ENCODE assay signal across 9 cellular contexts in genomic region chr15:41928637-41929620, GRCh38. TPM values are rescaled to one million over a fixed set of nuclear protein-coding genes. Genes with fewer than 3 reads are reported as not detected.
DNase-seq lines count a peak whose midpoint lies in the region; ATAC-seq, FAIRE-seq and TF ChIP-seq lines count a peak whose summit lies in the region.
"Had no signal": no experiment of that assay in that cellular context is flagged by ENCODE, and none has a peak within 500 bp of the region (broad histone marks: within the 10 kb centered on the region; RNA-seq: fewer than 3 reads in every experiment).

No MANE protein-coding gene starts in this region.

- TF ChIP-seq CTCF in liver (IDR thresholded peaks at IDR 0.05; ENCODE audit: low read depth, low read length, missing input control) (no peak), HepG2 (CRISPR knock-in tag; IDR thresholded peaks at IDR 0.05) (no peak), ascending aorta (IDR thresholded peaks at IDR 0.05) (no peak), endothelial cell (IDR thresholded peaks at IDR 0.05; ENCODE audit: unreplicated experiment) (no peak)

- in situ Hi-C loops in HepG2 (cut with HindIII; ENCODE audit: extremely low pct_ligation_motif_present, low pct_unique_long_range_greater_than_20kb) = no loop called here

- peaks cover 8% of the 10 kb centered on the region; the same call in 1 of the 2 replicates for H4K20me1 ChIP-seq in HepG2 (ENCODE audit: insufficient read depth, low read length)

- H3K4me2 ChIP-seq in HepG2 (ENCODE audit: low read depth, low read length) = no peak overlapping the region

- FAIRE-seq in HepG2 (lab: Jason Lieb, UNC) = no peak

- TF ChIP-seq EP300 in HepG2 (IDR thresholded peaks at IDR 0.05; ENCODE audit: low read depth in 2 of 2, low read length in 2 of 2) = no peak
- no peak for TF ChIP-seq EP300 in HepG2 (CRISPR knock-in tag; IDR thresholded peaks at IDR 0.05; ENCODE audit: borderline replicate concordance)

- H3K27ac Mint-ChIP-seq in endothelial cell (ENCODE audit: unreplicated experiment) = no peak overlapping the region

- CTCF ChIA-PET in HepG2 (lab: Yijun Ruan, JAX; ENCODE audit: low intra/inter-chr PET ratio, low total read pairs) = no interaction called here

- no peaks in the 10 kb centered on the region for H3K79me2 ChIP-seq in HepG2 (ENCODE audit: insufficient read depth, low read length)

- H3K27me3 ChIP-seq in liver (ENCODE audit: control insufficient read depth in 4 of 4, insufficient read depth in 4 of 4, low read length in 3 of 4) = no peaks in the 10 kb centered on the region
- H3K27me3 ChIP-seq in HepG2 (ENCODE audit: control insufficient read depth in 1 of 2, insufficient read depth in 2 of 2, low read length in 2 of 2) = no peaks in the 10 kb centered on the region
- H3K27me3 ChIP-seq in ascending aorta = no peaks in the 10 kb centered on the region

- TF ChIP-seq RAD21 in liver (IDR thresholded peaks at IDR 0.05) (no peak), HepG2 (CRISPR knock-in tag; IDR thresholded peaks at IDR 0.05) (no peak)

- no peak for ATAC-seq in HepG2
- ATAC-seq in HG02970 (IDR thresholded peaks at IDR 0.05; ENCODE audit: low FRiP score, unreplicated experiment) = peak; percentile 66

- H3K27me3 Mint-ChIP-seq in endothelial cell (ENCODE audit: unreplicated experiment) = peaks cover 15% of the 10 kb centered on the region

- peaks cover 33% of the 10 kb centered on the region for H3K36me3 Mint-ChIP-seq in endothelial cell (ENCODE audit: low read depth, unreplicated experiment)

- POLR2A ChIA-PET in HepG2 (lab: Yijun Ruan, JAX) = interaction anchor here (1.3 kb wide), 1 partner anchor 44 kb away, joined by 5 read pairs; the partner anchor contains the start of gene EHD4

- H3K4me1 Mint-ChIP-seq in endothelial cell (ENCODE audit: unreplicated experiment) = peaks cover 65% of the 10 kb centered on the region

- no peak overlapping the region for H3K4me3 ChIP-seq in liver (ENCODE audit: low read depth in 1 of 3, low read length in 3 of 3)
- no peak overlapping the region for H3K4me3 ChIP-seq in HepG2 (replicated peaks in 1 of 3; ENCODE audit: insufficient read depth in 1 of 3, low read depth in 2 of 3, low read length in 3 of 3)
- H3K4me3 ChIP-seq in ascending aorta = no peak overlapping the region

- no peak overlapping the region for H3K4me3 Mint-ChIP-seq in endothelial cell (ENCODE audit: unreplicated experiment)
- H3K4me3 Mint-ChIP-seq: nephron had no signal

- no peak overlapping the region for H3K9ac ChIP-seq in liver (ENCODE audit: low read depth in 1 of 2, low read length in 2 of 2)
- no peak overlapping the region for H3K9ac ChIP-seq in HepG2 (ENCODE audit: insufficient read depth, low read depth, low read length)

- peak overlapping the region; percentile 1 to 49 for H3K27ac ChIP-seq in liver (ENCODE audit: low read depth in 1 of 2, low read length in 2 of 2)
- no peak overlapping the region for H3K27ac ChIP-seq in HepG2 (ENCODE audit: extremely low read length, insufficient read depth, low read length)
- peak overlapping the region; percentile 68 to 80 for H3K27ac ChIP-seq in ascending aorta

- H2AFZ ChIP-seq in HepG2 (ENCODE audit: low read length) = no peak overlapping the region

- peaks cover 7 to 48% (median 44%) of the 10 kb centered on the region in 4 donors for H3K4me1 ChIP-seq in liver (ENCODE audit: control insufficient read depth in 4 of 4, insufficient read depth in 4 of 4, low read length in 3 of 4)
- peaks cover 47% of the 10 kb centered on the region for H3K4me1 ChIP-seq in HepG2 (ENCODE audit: insufficient read depth, low read length)
- peaks cover 30 to 70% of the 10 kb centered on the region in 2 donors for H3K4me1 ChIP-seq in ascending aorta

- TF ChIP-seq POLR2A in HepG2 (IDR thresholded peaks at IDR 0.05; ENCODE audit: insufficient read depth in 1 of 2, low read depth in 2 of 2, low read length in 2 of 2) = no peak

- intact Hi-C loops in HepG2 (cut with micrococcal nuclease; ENCODE audit: unreplicated experiment) = loop anchor here (5.0 kb wide), 1 partner anchor 43 kb away; the partner anchor contains the start of gene EHD4
- intact Hi-C loops in ascending aorta (cut with DNase I) = loop anchor here (5.0 kb wide), 1 partner anchor 128 kb away; no protein-coding TSS in a partner anchor
- intact Hi-C loops in posterior vena cava (cut with DNase I) = no loop called here

- DNase-seq in HepG2 (ENCODE audit: low spot score) = no peak
- no peak for DNase-seq in ascending aorta (ENCODE audit: low spot score in 2 of 2)
- peak; percentile 83 for DNase-seq in posterior vena cava (ENCODE audit: low spot score)
- DNase-seq in NCI-H69 (lab: John Stamatoyannopoulos, UW) = no peak
- DNase-seq in retina = no peak
- DNase-seq in endothelial cell (ENCODE audit: low spot score) = no peak

- BruUV-seq in HepG2 (replicated peaks; lab: Mats Ljungman, UMichigan) = no TSS peak

- H3K9me3 Mint-ChIP-seq in endothelial cell (ENCODE audit: unreplicated experiment) = no peaks in the 10 kb centered on the region
- H3K9me3 Mint-ChIP-seq: nephron had no signal

- WGBS in liver = 68% methylated on average over 16 of the region's 16 CpGs
- WGBS in HepG2 (ENCODE audit: low lambda C conversion rate) = 89% methylated on average over 16 of the region's 16 CpGs

- H3K9me3 ChIP-seq in liver (ENCODE audit: control insufficient read depth in 4 of 4, low read length in 3 of 4) (no peaks in the 10 kb centered on the region), HepG2 (ENCODE audit: low read length) (no peaks in the 10 kb centered on the region), ascending aorta (no peaks in the 10 kb centered on the region)

- H3K36me3 ChIP-seq in liver (ENCODE audit: control insufficient read depth in 4 of 4, insufficient read depth in 3 of 4, low read depth in 1 of 4, low read length in 3 of 4) (no peaks in the 10 kb centered on the region), HepG2 (replicated peaks in 1 of 2; ENCODE audit: control insufficient read depth in 1 of 2, insufficient read depth in 2 of 2, low read length in 2 of 2) (no peaks in the 10 kb centered on the region), ascending aorta (peaks cover 0 to 12% of the 10 kb centered on the region in 2 donors)

RNA-seq across cellular contexts. Expression of gene SPTBN5, which starts 35.1 kb away (rescaled TPM):
- total RNA-seq in liver (1 to 10 TPM in 1 of 2 donors, under 1 TPM in 1; 0.14 to 1.7 TPM), HepG2 (2016; rRNA removed; fragmentation: Illumina TruSeq; extraction: Trizol) (0.01 and 0.07 TPM in 2 replicates), ascending aorta (1.5 TPM), posterior vena cava (1 to 10 TPM in 1 of 2 donors, under 1 TPM in 1; 0.71 to 1.3 TPM), endothelial cell (ENCODE audit: unreplicated experiment) (9.4 TPM)
- polyA plus RNA-seq in liver (under 1 TPM; 0.12 to 0.19 TPM), HepG2 (2011; rRNA removed) (0.01 and 0.03 TPM in 2 replicates)
- total RNA-seq in HepG2 (2016; cell fraction: cytosol; rRNA removed; fragmentation: Illumina TruSeq; extraction: Trizol; ENCODE audit: low read depth) = not detected in 2 replicates
- 0.04 TPM in 2 replicates for total RNA-seq in HepG2 (2016; cell fraction: insoluble cytoplasmic fraction; rRNA removed; fragmentation: Illumina TruSeq; extraction: Trizol)
- 0.06 TPM in 1 of 2 replicates, not detected in the other for total RNA-seq in HepG2 (2016; cell fraction: membrane; rRNA removed; fragmentation: Illumina TruSeq; extraction: Trizol)
- 0.06 and 0.09 TPM in 2 replicates for total RNA-seq in HepG2 (2016; cell fraction: nucleus; rRNA removed; fragmentation: Illumina TruSeq; extraction: Trizol)
- 0.01 and 0.03 TPM in 2 replicates for polyA plus RNA-seq in HepG2 (2011; cell fraction: cytosol; rRNA removed)
- polyA plus RNA-seq in HepG2 (2011; cell fraction: nucleus; rRNA removed) = 0.21 and 0.23 TPM in 2 replicates
- polyA plus RNA-seq in HepG2 (2012) = 0.16 TPM in 1 of 2 replicates, not detected in the other
- 0.01 TPM in 1 of 2 replicates, not detected in the other for polyA plus RNA-seq in HepG2 (2016; cell fraction: cytosol; fragmentation: Illumina TruSeq; extraction: Trizol; ENCODE audit: low read depth)
- 0.11 TPM in 1 of 2 replicates, not detected in the other for polyA plus RNA-seq in HepG2 (2016; cell fraction: insoluble cytoplasmic fraction; fragmentation: Illumina TruSeq; extraction: Trizol; ENCODE audit: low read depth)
- 0.01 and 0.08 TPM in 2 replicates for polyA plus RNA-seq in HepG2 (2016; cell fraction: membrane; fragmentation: Illumina TruSeq; extraction: Trizol; ENCODE audit: low read depth)
- polyA plus RNA-seq in HepG2 (2016; cell fraction: nucleus; fragmentation: Illumina TruSeq; extraction: Trizol; ENCODE audit: insufficient read depth, low read depth) = 0.36 and 0.44 TPM in 2 replicates
- polyA minus RNA-seq in HepG2 (2011; rRNA and poly(A)+ RNA removed; ENCODE audit: low replicate concordance) = 0.40 TPM in 1 of 2 replicates, not detected in the other
- polyA minus RNA-seq in HepG2 (2011; cell fraction: cytosol; rRNA and poly(A)+ RNA removed) = not detected in 2 replicates
- under 0.01 TPM in 1 of 2 replicates, not detected in the other for polyA minus RNA-seq in HepG2 (2011; cell fraction: nucleus; rRNA and poly(A)+ RNA removed)

RNA-seq across cellular contexts. Expression of gene EHD4, which starts 43.4 kb away (rescaled TPM):
- 1 to 10 TPM; 5.1 to 10.0 TPM for total RNA-seq in liver
- polyA plus RNA-seq in liver = 1 to 10 TPM; 3.3 to 7.3 TPM
- total RNA-seq in HepG2 (2016; rRNA removed; fragmentation: Illumina TruSeq; extraction: Trizol) = 4.8 and 4.9 TPM in 2 replicates
- total RNA-seq in HepG2 (2016; cell fraction: cytosol; rRNA removed; fragmentation: Illumina TruSeq; extraction: Trizol; ENCODE audit: low read depth) = 0.97 and 1.0 TPM in 2 replicates
- total RNA-seq in HepG2 (2016; cell fraction: insoluble cytoplasmic fraction; rRNA removed; fragmentation: Illumina TruSeq; extraction: Trizol) = 4.7 and 4.8 TPM in 2 replicates
- 3.1 and 3.3 TPM in 2 replicates for total RNA-seq in HepG2 (2016; cell fraction: membrane; rRNA removed; fragmentation: Illumina TruSeq; extraction: Trizol)
- total RNA-seq in HepG2 (2016; cell fraction: nucleus; rRNA removed; fragmentation: Illumina TruSeq; extraction: Trizol) = 2.8 and 3.3 TPM in 2 replicates
- 3.1 and 4.2 TPM in 2 replicates for polyA plus RNA-seq in HepG2 (2011; rRNA removed)
- polyA plus RNA-seq in HepG2 (2011; cell fraction: cytosol; rRNA removed) = 3.3 and 3.5 TPM in 2 replicates
- polyA plus RNA-seq in HepG2 (2011; cell fraction: nucleus; rRNA removed) = 2.8 and 2.9 TPM in 2 replicates
- polyA plus RNA-seq in HepG2 (2012) = 1.7 and 3.1 TPM in 2 replicates
- polyA plus RNA-seq in HepG2 (2016; cell fraction: cytosol; fragmentation: Illumina TruSeq; extraction: Trizol; ENCODE audit: low read depth) = 0.84 and 1.1 TPM in 2 replicates
- polyA plus RNA-seq in HepG2 (2016; cell fraction: insoluble cytoplasmic fraction; fragmentation: Illumina TruSeq; extraction: Trizol; ENCODE audit: low read depth) = 4.5 and 4.7 TPM in 2 replicates
- 2.2 and 2.4 TPM in 2 replicates for polyA plus RNA-seq in HepG2 (2016; cell fraction: membrane; fragmentation: Illumina TruSeq; extraction: Trizol; ENCODE audit: low read depth)
- polyA plus RNA-seq in HepG2 (2016; cell fraction: nucleus; fragmentation: Illumina TruSeq; extraction: Trizol; ENCODE audit: insufficient read depth, low read depth) = 2.2 and 2.6 TPM in 2 replicates
- polyA minus RNA-seq in HepG2 (2011; rRNA and poly(A)+ RNA removed; ENCODE audit: low replicate concordance) = 10.8 and 22.1 TPM in 2 replicates
- 3.8 and 4.5 TPM in 2 replicates for polyA minus RNA-seq in HepG2 (2011; cell fraction: cytosol; rRNA and poly(A)+ RNA removed)
- 5.9 and 6.2 TPM in 2 replicates for polyA minus RNA-seq in HepG2 (2011; cell fraction: nucleus; rRNA and poly(A)+ RNA removed)
- 70.4 TPM for total RNA-seq in ascending aorta
- 10 to 100 TPM; 21.3 to 22.5 TPM for total RNA-seq in posterior vena cava
- 64.9 TPM for total RNA-seq in endothelial cell (ENCODE audit: unreplicated experiment)

Comparison
In these comparisons a context has a peak if more than half of its experiments do, and no peak if none do; other contexts are left out.
1. intact Hi-C loops: an anchor here in HepG2 (5.0 kb wide) and ascending aorta (5.0 kb wide); none called in posterior vena cava.